ENCODE assay signal across 27 cellular contexts in genomic region chr4:26529479-26529878, GRCh38. TPM values are rescaled to one million over a fixed set of nuclear protein-coding genes. Genes with fewer than 3 reads are reported as not detected.
DNase-seq lines count a peak whose midpoint lies in the region; ATAC-seq and TF ChIP-seq lines count a peak whose summit lies in the region.
"Had no signal": no experiment of that assay in that cellular context is flagged by ENCODE, and none has a peak within 500 bp of the region (broad histone marks: within the 10 kb centered on the region; RNA-seq: fewer than 3 reads in every experiment).

No MANE protein-coding gene starts in this region.

- peak overlapping the region; percentile 96 for H2AFZ ChIP-seq in GM23338
- H2AFZ ChIP-seq: GM23248 had no signal

- H3K4me1 Mint-ChIP-seq in GM23338 (peaks cover 21% of the 10 kb centered on the region), brain (peaks cover 27% of the 10 kb centered on the region), nephron (peaks cover 17% of the 10 kb centered on the region)
- H3K4me1 Mint-ChIP-seq: CD4-positive, CD25-positive, alpha-beta regulatory T cell had no signal

- no peak overlapping the region for H3K4me2 ChIP-seq in GM23338
- H3K4me2 ChIP-seq: BLaER1 had no signal

- H3K9me2 ChIP-seq in GM23338 (ENCODE audit: insufficient read depth), result 0 out of 2 replicates have a peak, but pooled peaks cover 9% of the 10 kb centered on the region

- H3K9me3 Mint-ChIP-seq in GM23338 (peaks cover 5% of the 10 kb centered on the region; the same call in 1 of the 3 replicates), brain (no peaks in the 10 kb centered on the region), nephron (no peaks in the 10 kb centered on the region)

- H3K4me1 ChIP-seq in GM23338 (ENCODE audit: insufficient read depth), result no peaks in the 10 kb centered on the region
- H3K4me1 ChIP-seq in ascending aorta, result no peaks in the 10 kb centered on the region
- H3K4me1 ChIP-seq: BLaER1 had no signal

- TF ChIP-seq CTCF in GM23338 (conservative IDR thresholded peaks at IDR 0.05; ENCODE audit: low read depth in 2 of 2) (no peak), brain (conservative IDR thresholded peaks at IDR 0.05) (no peak), nephron (IDR thresholded peaks at IDR 0.05; ENCODE audit: unreplicated experiment in 3 of 3) (no peak), ascending aorta (IDR thresholded peaks at IDR 0.05) (no peak)

- intact Hi-C loops in ascending aorta (cut with DNase I), result no loop called here

- no peaks in the 10 kb centered on the region for H3K27me3 ChIP-seq in GM23338 (ENCODE audit: insufficient read depth)
- H3K27me3 ChIP-seq in ascending aorta, result no peaks in the 10 kb centered on the region
- H3K27me3 ChIP-seq: BLaER1 had no signal

- H3K36me3 Mint-ChIP-seq in GM23338 (ENCODE audit: low read depth), result no peaks in the 10 kb centered on the region
- no peaks in the 10 kb centered on the region for H3K36me3 Mint-ChIP-seq in brain
- no peaks in the 10 kb centered on the region for H3K36me3 Mint-ChIP-seq in nephron (ENCODE audit: low read depth)
- H3K36me3 Mint-ChIP-seq: CD4-positive, CD25-positive, alpha-beta regulatory T cell had no signal

- no peaks in the 10 kb centered on the region for H3K27me3 Mint-ChIP-seq in GM23338 (ENCODE audit: insufficient read depth, low read depth, poor library complexity)
- H3K27me3 Mint-ChIP-seq in brain, result peaks cover 3% of the 10 kb centered on the region
- peaks cover 13% of the 10 kb centered on the region for H3K27me3 Mint-ChIP-seq in nephron (ENCODE audit: low read depth)
- H3K27me3 Mint-ChIP-seq: CD4-positive, CD25-positive, alpha-beta regulatory T cell had no signal

- H3K27ac Mint-ChIP-seq in GM23338 (no peak overlapping the region), brain (peak overlapping the region in 4 of 5 experiments; percentile 22 to 66 (median 53)), nephron (peak overlapping the region in 2 of 3 experiments; percentile 33 to 81)
- H3K27ac Mint-ChIP-seq: CD4-positive, CD25-positive, alpha-beta regulatory T cell had no signal

- no peaks in the 10 kb centered on the region for H3K9me3 ChIP-seq in ascending aorta

- H3K4me3 Mint-ChIP-seq in GM23338, result no peak overlapping the region
- no peak overlapping the region for H3K4me3 Mint-ChIP-seq in brain
- H3K4me3 Mint-ChIP-seq in nephron, result no peak overlapping the region
- H3K4me3 Mint-ChIP-seq: CD4-positive, CD25-positive, alpha-beta regulatory T cell had no signal

- DNase-seq in GM23338 (ENCODE audit: low spot score) (no peak), pons (ENCODE audit: low spot score) (peak; percentile 14), SHP77 treated with DMSO at 0.1 percent for 48 hours (lab: John Stamatoyannopoulos, UW) (no peak), ascending aorta (ENCODE audit: low spot score in 2 of 2) (no peak), GM19238 (ENCODE audit: insufficient read length, low spot score) (no peak)
- DNase-seq: 8988T; CD4-positive, CD25-positive, alpha-beta regulatory T cell; GM23248; Karpas-422; NCI-H1092 treated with DMSO at 0.1 percent for 48 hours; NCI-H146; NCI-H1930; NCI-H2107; NCI-H446; NCI-H526; NCI-H82; NK-92 treated with Interleukin-12 subunit alpha and Interleukin-12 subunit beta, amount 100 ng/mL, for 24 hours; PC-3 had no signal

- no peaks in the 10 kb centered on the region for H3K79me2 ChIP-seq in GM23338 (replicated peaks; ENCODE audit: insufficient read depth)

- H3K27ac ChIP-seq in GM23338 (ENCODE audit: low read depth), result peak overlapping the region; percentile 30; the same call in 1 of the 2 replicates
- no peak overlapping the region for H3K27ac ChIP-seq in ascending aorta
- H3K27ac ChIP-seq: BLaER1, GM23248 had no signal

- H3K36me3 ChIP-seq in GM23338 (ENCODE audit: insufficient read depth), result no peaks in the 10 kb centered on the region
- H3K36me3 ChIP-seq in ascending aorta, result no peaks in the 10 kb centered on the region
- H3K36me3 ChIP-seq: BLaER1 had no signal

- H3F3A ChIP-seq in GM23338 (replicated peaks; ENCODE audit: low read depth), result no peaks in the 10 kb centered on the region

- ATAC-seq in GM23338, result no peak; the same call in 2 of the 3 replicates
- ATAC-seq in HG03139 (IDR thresholded peaks at IDR 0.05; ENCODE audit: unreplicated experiment), result no peak
- ATAC-seq: HepG2, PC-3, Right ventricle myocardium inferior had no signal

- no peak overlapping the region for H3K4me3 ChIP-seq in GM23338
- H3K4me3 ChIP-seq in ascending aorta, result no peak overlapping the region
- H3K4me3 ChIP-seq: BLaER1, GM23248 had no signal

- no peaks in the 10 kb centered on the region for H4K20me1 ChIP-seq in GM23338 (replicated peaks; ENCODE audit: insufficient read depth)
- H4K20me1 ChIP-seq: BLaER1 had no signal

TF ChIP-seq in GM23338, 12 proteins besides CTCF, POLR2A, EP300 and RAD21 (continues in another document):
- no peak for TF ChIP-seq ZNF462 (CRISPR knock-in tag; IDR thresholded peaks at IDR 0.05)
- no peak for TF ChIP-seq ZNF114 (CRISPR knock-in tag; IDR thresholded peaks at IDR 0.05)
- TF ChIP-seq JUNB (IDR thresholded peaks at IDR 0.05; ENCODE audit: unreplicated experiment), result no peak
- TF ChIP-seq POLR2AphosphoS5 (IDR thresholded peaks at IDR 0.05; ENCODE audit: low read depth), result no peak
- TF ChIP-seq ETS1 (IDR thresholded peaks at IDR 0.05), result no peak

RNA-seq across cellular contexts. Expression of gene CCKAR, which starts 39.2 kb away (rescaled TPM):
- total RNA-seq in GM23338 (2014; rRNA removed; shearing (Covaris generic)), result not detected in 2 replicates
- not detected in 2 replicates for polyA plus RNA-seq in GM23338 (2016; fragmentation: Nextera tagmentation; extraction: Ambion mirVana)
- 0.19 TPM for polyA plus RNA-seq in brain (ENCODE audit: insufficient read depth, low read depth, low replicate concordance)
- not detected for total RNA-seq in ascending aorta
- total RNA-seq: CD4-positive, CD25-positive, alpha-beta regulatory T cell; GM23248; HepG2; HT1080; PC-3; Right ventricle myocardium inferior; RPMI7951; SK-MEL-5 had no signal
- polyA plus RNA-seq: CD4-positive, CD25-positive, alpha-beta regulatory T cell; GM23248; HepG2 had no signal

RNA-seq across cellular contexts. Expression of gene TBC1D19, which starts 54.4 kb away (rescaled TPM):
- total RNA-seq in GM23338 (2014; rRNA removed; shearing (Covaris generic)), result 4.0 and 4.3 TPM in 2 replicates
- polyA plus RNA-seq in GM23338 (2016; fragmentation: Nextera tagmentation; extraction: Ambion mirVana), result 1.1 and 1.9 TPM in 2 replicates
- polyA plus RNA-seq in brain (ENCODE audit: insufficient read depth, low read depth, low replicate concordance), result 7.4 TPM
- 18.1 TPM for total RNA-seq in ascending aorta
